ENCODE assay signal across 20 cellular contexts in the genomic region with DNA sequence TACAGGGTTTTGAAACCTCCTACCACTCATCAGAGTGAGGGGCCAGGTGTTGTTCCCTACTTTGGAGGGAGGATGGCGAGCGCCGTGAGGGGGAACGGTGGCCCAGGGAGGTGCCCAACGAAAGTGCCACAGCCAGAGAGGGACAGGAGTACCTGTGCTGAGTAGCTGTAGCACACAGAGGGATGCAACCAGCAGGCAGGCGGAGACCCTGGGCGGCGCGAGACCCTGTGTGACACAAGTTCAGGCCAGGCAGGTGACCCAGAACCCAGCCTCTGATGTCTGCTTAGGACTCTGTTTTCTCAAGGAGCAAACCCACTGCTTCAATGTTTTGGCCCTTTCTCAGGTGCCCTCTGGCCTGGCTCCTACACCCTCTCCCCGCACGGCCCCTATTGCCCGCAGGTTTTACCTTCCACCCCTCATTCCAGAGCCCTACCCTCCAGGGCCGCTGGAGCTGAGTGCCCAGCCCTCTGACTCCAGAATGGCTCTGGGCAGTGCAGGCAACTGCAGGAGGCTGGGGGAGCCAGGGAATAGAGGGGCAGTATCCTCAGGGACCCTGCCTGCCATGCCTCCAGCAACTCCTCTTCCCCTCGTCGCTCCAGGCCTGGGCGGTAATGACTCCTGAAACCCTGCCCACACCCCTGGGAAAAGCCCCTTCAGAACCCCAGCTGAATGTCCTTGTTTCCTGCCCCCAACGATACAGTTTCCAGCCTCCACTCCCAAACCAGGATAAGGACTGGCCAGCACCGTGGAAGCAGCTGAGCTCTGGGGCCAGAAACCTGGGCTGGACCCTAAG.
A peak's percentile ranks its signal among the peaks of the same experiment; 100 is the strongest.
DNase-seq lines count a peak whose midpoint lies in the region; ATAC-seq and TF ChIP-seq lines count a peak whose summit lies in the region.
"Had no signal": no experiment of that assay in that cellular context is flagged by ENCODE, and none has a peak within 500 bp of the region (broad histone marks: within the 10 kb centered on the region; RNA-seq: fewer than 3 reads in every experiment).

No MANE protein-coding gene starts in this region.

- H3K27ac ChIP-seq in right cardiac atrium (ENCODE audit: low read length): peak overlapping the region; percentile 50
- H3K27ac ChIP-seq in heart right ventricle: peak overlapping the region in 3 of 10 donors; percentile 26 to 53 (median 30)
- no peak overlapping the region for H3K27ac ChIP-seq in endodermal cell (ENCODE audit: low read depth, low read length)
- H3K27ac ChIP-seq in aorta (ENCODE audit: low read depth in 1 of 2, low read length in 2 of 2): no peak overlapping the region
- H3K27ac ChIP-seq: HL-60, SJCRH30 had no signal

- no peak overlapping the region for H3K9ac ChIP-seq in endodermal cell (ENCODE audit: extremely low read depth, low read length, poor library complexity, severe bottlenecking)

- intact Hi-C loops in right cardiac atrium (cut with DNase I) (no loop called here), heart right ventricle (cut with DNase I) (no loop called here), aorta (cut with DNase I) (no loop called here)

- H3K27me3 ChIP-seq in right cardiac atrium (ENCODE audit: control insufficient read depth, insufficient read depth) (no peaks in the 10 kb centered on the region), heart right ventricle (no peaks in the 10 kb centered on the region), endodermal cell (ENCODE audit: control insufficient read depth, insufficient read depth, low read length, poor library complexity, severe bottlenecking) (no peaks in the 10 kb centered on the region), aorta (ENCODE audit: control insufficient read depth in 1 of 2, insufficient read depth in 2 of 2, low read length in 1 of 2) (no peaks in the 10 kb centered on the region)
- H3K27me3 ChIP-seq: BE2C, SJCRH30 had no signal

- CTCF ChIA-PET in GM10248 (lab: Yijun Ruan, JAX): interaction anchor here (1.3 kb wide), 1 partner anchor 16 kb away, joined by 3 read pairs; no protein-coding TSS in a partner anchor

- WGBS in right cardiac atrium: 79% methylated on average over 18 of the region's 18 CpGs
- WGBS in heart right ventricle, 2 donors: 80 to 85% methylated on average over 18 of the region's 18 CpGs
- WGBS in endodermal cell (ENCODE audit: insufficient coverage in 1 of 2, insufficient read length in 1 of 2), 2 experiments: 94 to 96% methylated on average over 12 to 18 of the region's 18 CpGs
- WGBS in aorta, 2 donors: 92 to 93% methylated on average over 18 of the region's 18 CpGs

- H3K4me3 ChIP-seq in right cardiac atrium (ENCODE audit: low read length) (no peak overlapping the region), heart right ventricle (no peak overlapping the region), endodermal cell (ENCODE audit: low read length) (no peak overlapping the region), aorta (ENCODE audit: low read length in 2 of 2) (no peak overlapping the region)
- H3K4me3 ChIP-seq: SJCRH30 had no signal

- H3K4me3 Mint-ChIP-seq in endodermal cell (no peak overlapping the region), nephron progenitor cell (no peak overlapping the region)
- H3K4me3 Mint-ChIP-seq: activated T-cell treated with anti-CD3 and anti-CD28 coated beads, Interleukin-2, amount 50 U/mL, for 24 hours; H9; neural crest cell had no signal

- H3K9me3 Mint-ChIP-seq in endodermal cell (no peaks in the 10 kb centered on the region), nephron progenitor cell (no peaks in the 10 kb centered on the region)
- H3K9me3 Mint-ChIP-seq: activated T-cell treated with anti-CD3 and anti-CD28 coated beads, Interleukin-2, amount 50 U/mL, for 24 hours; H9; neural crest cell had no signal

- POLR2A ChIA-PET in GM10248 (lab: Yijun Ruan, JAX): no interaction called here

- DNase-seq in right cardiac atrium: no peak
- DNase-seq in heart right ventricle: no peak
- DNase-seq in endodermal cell: no peak
- no peak for DNase-seq in nephron progenitor cell
- DNase-seq in aorta: peak; percentile 33 to 67
- DNase-seq in GM10248 (ENCODE audit: extremely low spot score): no peak
- DNase-seq in SK-N-DZ (ENCODE audit: low spot score): no peak
- DNase-seq: activated CD4-positive, alpha-beta T cell treated with anti-CD3 and anti-CD28 coated beads for 1 hour; activated naive CD4-positive, alpha-beta T cell treated with Interleukin-2 at 50 U/mL for 16 hours; activated T-cell treated with anti-CD3 and anti-CD28 coated beads, Interleukin-2, amount 50 U/mL, for 24 hours; BE2C; GF-D8; H9; NCI-H1694 treated with DMSO at 0.1 percent for 48 hours; NCI-H526; SJCRH30; T-helper 1 cell had no signal

- H3K27ac Mint-ChIP-seq in endodermal cell: peak overlapping the region; percentile 64
- H3K27ac Mint-ChIP-seq in nephron progenitor cell: peak overlapping the region; percentile 4
- H3K27ac Mint-ChIP-seq: activated T-cell treated with anti-CD3 and anti-CD28 coated beads, Interleukin-2, amount 50 U/mL, for 24 hours had no signal

- ATAC-seq in right cardiac atrium (no peak), heart right ventricle (no peak), aorta (ENCODE audit: low FRiP score) (no peak), HG02852 (IDR thresholded peaks at IDR 0.05; ENCODE audit: unreplicated experiment) (no peak)

- H3K27me3 Mint-ChIP-seq in endodermal cell (ENCODE audit: insufficient read depth) (no peaks in the 10 kb centered on the region), nephron progenitor cell (ENCODE audit: low read depth, poor library complexity) (peaks cover 6% of the 10 kb centered on the region)
- H3K27me3 Mint-ChIP-seq: activated T-cell treated with anti-CD3 and anti-CD28 coated beads, Interleukin-2, amount 50 U/mL, for 24 hours had no signal

- no peaks in the 10 kb centered on the region for H3K36me3 Mint-ChIP-seq in endodermal cell (ENCODE audit: low read depth)
- H3K36me3 Mint-ChIP-seq in nephron progenitor cell (ENCODE audit: low read depth): no peaks in the 10 kb centered on the region

- TF ChIP-seq CTCF in heart right ventricle (IDR thresholded peaks at IDR 0.05): no peak
- TF ChIP-seq CTCF in endodermal cell (conservative IDR thresholded peaks at IDR 0.05): no peak
- no peak for TF ChIP-seq CTCF in nephron progenitor cell (IDR thresholded peaks at IDR 0.05)
- no peak for TF ChIP-seq CTCF in GM10248 (IDR thresholded peaks at IDR 0.05; ENCODE audit: control extremely low read depth, extremely low read depth, low read depth, missing control alignments)

- H3K36me3 ChIP-seq in heart right ventricle (no peaks in the 10 kb centered on the region), endodermal cell (ENCODE audit: control insufficient read depth, insufficient read depth, low read length) (no peaks in the 10 kb centered on the region), aorta (ENCODE audit: control insufficient read depth in 1 of 2, insufficient read depth in 2 of 2, low read length in 1 of 2) (no peaks in the 10 kb centered on the region)
- H3K36me3 ChIP-seq: BE2C, SJCRH30 had no signal

- H3K9me3 ChIP-seq in right cardiac atrium (ENCODE audit: control insufficient read depth, low read length) (no peaks in the 10 kb centered on the region), heart right ventricle (no peaks in the 10 kb centered on the region), endodermal cell (ENCODE audit: control insufficient read depth, low read length) (no peaks in the 10 kb centered on the region), aorta (ENCODE audit: control insufficient read depth, low read length) (no peaks in the 10 kb centered on the region)
- H3K9me3 ChIP-seq: BE2C, SJCRH30 had no signal

- H3K4me1 ChIP-seq in right cardiac atrium (ENCODE audit: control insufficient read depth, insufficient read depth, low read length) (peaks cover 30% of the 10 kb centered on the region), heart right ventricle (peaks cover 5 to 52% (median 34%) of the 10 kb centered on the region in 9 donors), endodermal cell (ENCODE audit: control insufficient read depth, insufficient read depth, low read length) (peaks cover 9% of the 10 kb centered on the region), aorta (ENCODE audit: control insufficient read depth in 1 of 2, insufficient read depth in 2 of 2, low read length in 2 of 2) (no peaks in the 10 kb centered on the region)

- H3K4me1 Mint-ChIP-seq in endodermal cell (peaks cover 23% of the 10 kb centered on the region), nephron progenitor cell (peaks cover 39% of the 10 kb centered on the region)

Comparison
In these comparisons a context has a peak if more than half of its experiments do, and no peak if none do; other contexts are left out.
1. DNase-seq: peak in aorta (2 of 2); none in right cardiac atrium (0 of 3), heart right ventricle (0 of 2), endodermal cell (single experiment), nephron progenitor cell (single experiment), GM10248 (single experiment) and SK-N-DZ (single experiment).